11 cellular contexts compared by ENCODE assay signal in the genomic region with DNA sequence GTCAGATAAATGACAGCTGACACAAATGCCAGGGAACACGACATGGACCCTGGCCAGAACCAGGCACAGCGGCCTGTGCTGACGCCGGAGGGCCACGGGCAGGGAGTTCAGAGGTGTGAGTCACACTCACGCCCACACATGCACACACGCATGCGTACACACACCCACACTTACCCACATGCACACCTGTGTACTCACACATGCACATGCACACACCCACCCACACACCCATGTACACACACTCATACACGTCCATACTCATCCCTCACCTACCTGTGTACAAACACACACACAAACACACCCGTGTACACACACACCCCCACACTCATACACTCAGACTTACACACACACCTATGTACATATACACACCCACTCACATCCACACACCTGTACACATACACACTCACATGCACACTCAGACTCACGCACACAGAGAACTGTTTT. TPM values are rescaled to one million over a fixed set of nuclear protein-coding genes. Genes with fewer than 3 reads are reported as not detected.
A peak's percentile ranks its signal among the peaks of the same experiment; 100 is the strongest.
DNase-seq lines count a peak whose midpoint lies in the region; ATAC-seq and TF ChIP-seq lines count a peak whose summit lies in the region.
"Had no signal": no experiment of that assay in that cellular context is flagged by ENCODE, and none has a peak within 500 bp of the region (broad histone marks: within the 10 kb centered on the region; RNA-seq: fewer than 3 reads in every experiment).

No MANE protein-coding gene starts in this region.

- no peaks in the 10 kb centered on the region for H3K27me3 ChIP-seq in ascending aorta
- H3K27me3 ChIP-seq in subcutaneous abdominal adipose tissue (ENCODE audit: control insufficient read depth in 5 of 5, insufficient read depth in 4 of 5, low read length in 5 of 5) = no peaks in the 10 kb centered on the region
- H3K27me3 ChIP-seq: MG63, SJCRH30 had no signal

- H3K27ac ChIP-seq in ascending aorta = peak overlapping the region; percentile 69 to 85
- no peak overlapping the region for H3K27ac ChIP-seq in subcutaneous abdominal adipose tissue (ENCODE audit: low read depth, low read length)
- H3K27ac ChIP-seq: A549, SJCRH30 had no signal

- peaks cover 0 to 2% (median 0%) of the 10 kb centered on the region in 6 donors for H3K9me3 Mint-ChIP-seq in immature natural killer cell
- no peaks in the 10 kb centered on the region for H3K9me3 Mint-ChIP-seq in stimulated activated naive CD8-positive, alpha-beta T cell treated with anti-CD3 and anti-CD28 coated beads, Interleukin-15, amount 100 ng/mL, for 72 hours

- peak overlapping the region in 5 of 6 donors; percentile 3 to 58 (median 36) for H3K27ac Mint-ChIP-seq in immature natural killer cell
- H3K27ac Mint-ChIP-seq in stimulated activated naive CD8-positive, alpha-beta T cell treated with anti-CD3 and anti-CD28 coated beads, Interleukin-15, amount 100 ng/mL, for 72 hours = peak overlapping the region in 1 of 2 donors; percentile 1

- H3K36me3 ChIP-seq in ascending aorta (no peaks in the 10 kb centered on the region), subcutaneous abdominal adipose tissue (ENCODE audit: control insufficient read depth in 5 of 5, insufficient read depth in 5 of 5, low read length in 5 of 5) (no peaks in the 10 kb centered on the region)
- H3K36me3 ChIP-seq: MG63, SJCRH30 had no signal

- no peaks in the 10 kb centered on the region for H3K9me3 ChIP-seq in ascending aorta
- H3K9me3 ChIP-seq in subcutaneous abdominal adipose tissue (ENCODE audit: control insufficient read depth in 5 of 5, low read length in 5 of 5) = no peaks in the 10 kb centered on the region
- H3K9me3 ChIP-seq: A549, MG63, SJCRH30 had no signal

- TF ChIP-seq CTCF in ascending aorta (IDR thresholded peaks at IDR 0.05) = no peak

- no peaks in the 10 kb centered on the region for H3K36me3 Mint-ChIP-seq in immature natural killer cell

- intact Hi-C loops in ascending aorta (cut with DNase I) = no loop called here

- no peak for DNase-seq in activated CD4-positive, CD25-positive, alpha-beta regulatory T cell treated with anti-CD3 and anti-CD28 coated beads, Interleukin-2, amount 50 U/mL, for 72 hours
- DNase-seq in ascending aorta (ENCODE audit: low spot score in 2 of 2) = no peak
- no peak for DNase-seq in immature natural killer cell
- no peak for DNase-seq in stimulated activated naive CD8-positive, alpha-beta T cell treated with anti-CD3 and anti-CD28 coated beads, Interleukin-15, amount 100 ng/mL, for 72 hours

- peak; percentile 2 to 18 for ATAC-seq in activated CD4-positive, CD25-positive, alpha-beta regulatory T cell treated with anti-CD3 and anti-CD28 coated beads, Interleukin-2, amount 50 U/mL, for 24 hours
- ATAC-seq in GM19324 (IDR thresholded peaks at IDR 0.05; ENCODE audit: low FRiP score, unreplicated experiment) (no peak), GM21390 (IDR thresholded peaks at IDR 0.05; ENCODE audit: unreplicated experiment) (no peak)
- no peak for ATAC-seq in stimulated activated naive CD8-positive, alpha-beta T cell treated with anti-CD3 and anti-CD28 coated beads, Interleukin-15, amount 100 ng/mL, for 72 hours
- ATAC-seq: A549 had no signal

- peaks cover 0 to 2% (median 0%) of the 10 kb centered on the region in 3 donors for H3K27me3 Mint-ChIP-seq in immature natural killer cell (ENCODE audit: low read depth in 3 of 3)
- H3K27me3 Mint-ChIP-seq in stimulated activated naive CD8-positive, alpha-beta T cell treated with anti-CD3 and anti-CD28 coated beads, Interleukin-15, amount 100 ng/mL, for 72 hours = no peaks in the 10 kb centered on the region

- H3K9ac ChIP-seq in subcutaneous abdominal adipose tissue (ENCODE audit: low read length in 5 of 5) = peak overlapping the region in 4 of 5 donors; percentile 7 to 80 (median 58)

- no peak overlapping the region for H3K4me3 Mint-ChIP-seq in immature natural killer cell
- no peak overlapping the region for H3K4me3 Mint-ChIP-seq in stimulated activated naive CD8-positive, alpha-beta T cell treated with anti-CD3 and anti-CD28 coated beads, Interleukin-15, amount 100 ng/mL, for 72 hours

- H3K4me1 ChIP-seq in ascending aorta (peaks cover 12 to 37% of the 10 kb centered on the region in 2 donors), subcutaneous abdominal adipose tissue (ENCODE audit: control insufficient read depth in 5 of 5, insufficient read depth in 5 of 5, low read length in 5 of 5) (peaks cover 11 to 78% (median 53%) of the 10 kb centered on the region in 5 donors)
- H3K4me1 ChIP-seq: A549 had no signal

- peaks cover 45 to 51% of the 10 kb centered on the region in 2 donors for H3K4me1 Mint-ChIP-seq in immature natural killer cell
- peaks cover 82% of the 10 kb centered on the region for H3K4me1 Mint-ChIP-seq in stimulated activated naive CD8-positive, alpha-beta T cell treated with anti-CD3 and anti-CD28 coated beads, Interleukin-15, amount 100 ng/mL, for 72 hours

- H3K4me3 ChIP-seq in ascending aorta = peak overlapping the region in 1 of 2 donors; percentile 21
- H3K4me3 ChIP-seq in subcutaneous abdominal adipose tissue (ENCODE audit: low read depth in 1 of 5, low read length in 5 of 5) = no peak overlapping the region
- H3K4me3 ChIP-seq: A549, MG63, SJCRH30 had no signal

RNA-seq across cellular contexts. Expression of gene MLLT1, which starts 40.4 kb away (rescaled TPM):
- total RNA-seq in ascending aorta = 34.5 TPM
- polyA plus RNA-seq in immature natural killer cell = 1 to 10 TPM in 1 of 3 donors, under 1 TPM in 2; 0.11 to 1.9 (median 0.54) TPM

Comparison
In these comparisons a context has a peak if more than half of its experiments do, and no peak if none do; other contexts are left out.
1. ATAC-seq: peak in activated CD4-positive, CD25-positive, alpha-beta regulatory T cell treated with anti-CD3 and anti-CD28 coated beads, Interleukin-2, amount 50 U/mL, for 24 hours (2 of 2); none in GM19324 (single experiment), stimulated activated naive CD8-positive, alpha-beta T cell treated with anti-CD3 and anti-CD28 coated beads, Interleukin-15, amount 100 ng/mL, for 72 hours (single experiment) and GM21390 (single experiment).